Comparison of ENCODE assay signal across 9 cellular contexts in genomic region chr20:51412991-51413471, GRCh38.
A peak's percentile ranks its signal among the peaks of the same experiment; 100 is the strongest.
DNase-seq lines count a peak whose midpoint lies in the region; ATAC-seq, FAIRE-seq and TF ChIP-seq lines count a peak whose summit lies in the region.
"Had no signal": no experiment of that assay in that cellular context is flagged by ENCODE, and none has a peak within 500 bp of the region (broad histone marks: within the 10 kb centered on the region; RNA-seq: fewer than 3 reads in every experiment).

No MANE protein-coding gene starts in this region.

- H3K27ac Mint-ChIP-seq in activated T-cell treated with anti-CD3 and anti-CD28 coated beads, Interleukin-2, amount 50 U/mL, for 24 hours: peak overlapping the region; percentile 79

- H3K4me3 ChIP-seq in tibial artery: peak overlapping the region; percentile 10 to 19

- no peak for FAIRE-seq in urothelium cell line (lab: Jason Lieb, UNC)

- no peak for TF ChIP-seq CTCF in tibial artery (IDR thresholded peaks at IDR 0.05)

- H3K9me3 ChIP-seq in tibial artery: no peaks in the 10 kb centered on the region

- no peaks in the 10 kb centered on the region for H3K27me3 Mint-ChIP-seq in activated T-cell treated with anti-CD3 and anti-CD28 coated beads, Interleukin-2, amount 50 U/mL, for 24 hours

- H3K36me3 Mint-ChIP-seq in activated T-cell treated with anti-CD3 and anti-CD28 coated beads, Interleukin-2, amount 50 U/mL, for 24 hours (ENCODE audit: low read depth): peaks cover 95% of the 10 kb centered on the region

- DNase-seq in activated T-cell treated with anti-CD3 and anti-CD28 coated beads, Interleukin-2, amount 50 U/mL, for 24 hours: no peak
- DNase-seq in activated T-cell treated with anti-CD3 and anti-CD28 coated beads, Interleukin-2, amount 50 U/mL, for 1 hour: no peak
- DNase-seq in left ventricle myocardium superior (peak; percentile 47), tibial artery (peak; percentile 58 to 74), NCI-H774 (lab: John Stamatoyannopoulos, UW) (no peak), urothelium cell line (ENCODE audit: low spot score) (no peak)
- DNase-seq in stimulated activated CD4-positive, alpha-beta T cell treated with anti-CD3 and anti-CD28 coated beads, Interleukin-4, amount 100 ng/mL, for 4 hours: no peak
- DNase-seq: activated T-cell treated with anti-CD3 and anti-CD28 coated beads for 4 hours had no signal

- intact Hi-C loops in left ventricle myocardium superior (cut with micrococcal nuclease) (no loop called here), tibial artery (cut with DNase I; ENCODE audit: low total_unique reads) (no loop called here)

- no peaks in the 10 kb centered on the region for H3K27me3 ChIP-seq in tibial artery

- peaks cover 0 to 22% (median 17%) of the 10 kb centered on the region in 4 donors for H3K4me1 ChIP-seq in tibial artery

- H3K9me3 Mint-ChIP-seq in activated T-cell treated with anti-CD3 and anti-CD28 coated beads, Interleukin-2, amount 50 U/mL, for 24 hours: peaks cover 3% of the 10 kb centered on the region

- no peak overlapping the region for H3K4me3 Mint-ChIP-seq in activated T-cell treated with anti-CD3 and anti-CD28 coated beads, Interleukin-2, amount 50 U/mL, for 24 hours

- H3K36me3 ChIP-seq in tibial artery: no peaks in the 10 kb centered on the region

- ATAC-seq in SK-N-SH treated with all-trans-retinoic acid at 6 μM for 48 hours: peak; percentile 35
- peak; percentile 84 for ATAC-seq in left ventricle myocardium superior

- peak overlapping the region in 1 of 2 donors; percentile 43 for H3K27ac ChIP-seq in tibial artery

- H3K4me1 Mint-ChIP-seq in activated T-cell treated with anti-CD3 and anti-CD28 coated beads, Interleukin-2, amount 50 U/mL, for 24 hours (ENCODE audit: low read depth): peaks cover 82% of the 10 kb centered on the region

TF ChIP-seq in SK-N-SH treated with all-trans-retinoic acid at 6 μM for 48 hours, 23 proteins besides CTCF, POLR2A, EP300 and RAD21:
- TF ChIP-seq ARNTL (CRISPR knock-in tag; IDR thresholded peaks at IDR 0.05; ENCODE audit: borderline replicate concordance, low read depth) (no peak), TCF4 (CRISPR knock-in tag; IDR thresholded peaks at IDR 0.05; ENCODE audit: borderline replicate concordance) (peak; percentile 19; the same call in 1 of the 2 replicates), ZNF70 (CRISPR knock-in tag; IDR thresholded peaks at IDR 0.05) (no peak)
TF ChIP-seq in SK-N-SH treated with all-trans-retinoic acid at 6 μM for 48 hours: peak in this region for 1.

Comparison
In these comparisons a context has a peak if more than half of its experiments do, and no peak if none do; other contexts are left out.
1. DNase-seq: peak in left ventricle myocardium superior (single experiment) and tibial artery (2 of 2); none in activated T-cell treated with anti-CD3 and anti-CD28 coated beads, Interleukin-2, amount 50 U/mL, for 24 hours (single experiment), activated T-cell treated with anti-CD3 and anti-CD28 coated beads, Interleukin-2, amount 50 U/mL, for 1 hour (single experiment), NCI-H774 (single experiment), urothelium cell line (single experiment) and stimulated activated CD4-positive, alpha-beta T cell treated with anti-CD3 and anti-CD28 coated beads, Interleukin-4, amount 100 ng/mL, for 4 hours (0 of 2).